Comparison of ENCODE assay signal across 8 cellular contexts in the genomic region with DNA sequence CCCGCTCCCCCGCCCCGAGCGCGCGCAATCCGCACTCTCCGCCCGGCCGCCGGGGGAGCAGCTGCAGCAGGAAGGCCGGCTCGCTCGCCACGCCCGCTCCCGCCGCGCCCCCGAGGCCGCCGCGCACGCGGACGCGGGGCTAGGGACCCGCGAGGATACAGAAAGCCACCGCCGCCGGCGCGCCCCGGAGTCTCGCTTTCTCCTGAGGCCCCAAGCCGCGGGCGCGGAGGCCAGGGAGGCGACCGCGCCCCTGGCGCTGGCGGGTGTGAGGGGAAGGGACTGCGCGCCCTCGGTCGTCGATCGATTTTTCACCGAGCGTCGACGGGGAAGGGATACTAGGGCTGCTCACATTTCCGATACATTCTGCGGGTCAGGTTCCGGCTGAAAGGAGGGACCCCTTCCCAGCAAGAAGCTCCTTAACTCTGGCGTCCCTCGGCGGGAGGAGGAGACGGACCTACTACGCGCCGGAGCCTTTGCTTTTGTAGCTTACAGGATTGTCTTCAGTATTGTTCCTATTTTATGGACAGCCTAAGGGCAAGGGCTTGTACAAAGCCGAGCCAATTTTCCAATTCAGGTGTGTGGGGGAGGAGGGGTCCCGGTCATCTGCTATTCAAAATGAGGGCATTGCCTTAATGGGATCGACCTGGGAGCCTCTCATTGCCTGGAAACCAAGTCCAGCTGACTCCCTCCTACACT. TPM values are rescaled to one million over a fixed set of nuclear protein-coding genes. Genes with fewer than 3 reads are reported as not detected.
DNase-seq lines count a peak whose midpoint lies in the region; ATAC-seq and TF ChIP-seq lines count a peak whose summit lies in the region.

No MANE protein-coding gene starts in this region.

- ATAC-seq in activated naive CD8-positive, alpha-beta T cell treated with anti-CD3 and anti-CD28 coated beads, Interleukin-2, amount 50 U/mL, for 24 hours = peak; percentile 62
- ATAC-seq in heart right ventricle = peak; percentile 50 to 81 (median 64)

- H3K27me3 ChIP-seq in MM.1S (replicated peaks; ENCODE audit: insufficient read depth, low read length) (0 out of 2 replicates have a peak, but pooled peaks cover 6% of the 10 kb centered on the region), SU-DHL-6 (ENCODE audit: low read length) (no peaks in the 10 kb centered on the region), heart right ventricle (no peaks in the 10 kb centered on the region)

- H3K36me3 Mint-ChIP-seq in activated naive CD8-positive, alpha-beta T cell treated with anti-CD3 and anti-CD28 coated beads, Interleukin-2, amount 50 U/mL, for 24 hours (ENCODE audit: low read depth) = no peaks in the 10 kb centered on the region
- no peaks in the 10 kb centered on the region for H3K36me3 Mint-ChIP-seq in type B pancreatic cell

- peaks cover 35% of the 10 kb centered on the region for H3K4me1 Mint-ChIP-seq in activated naive CD8-positive, alpha-beta T cell treated with anti-CD3 and anti-CD28 coated beads, Interleukin-2, amount 50 U/mL, for 24 hours
- peaks cover 37% of the 10 kb centered on the region for H3K4me1 Mint-ChIP-seq in type B pancreatic cell (ENCODE audit: unreplicated experiment)

- H3K27ac ChIP-seq in MM.1S (ENCODE audit: low read length) = peak overlapping the region; percentile 13; the same call in 1 of the 2 replicates
- no peak overlapping the region for H3K27ac ChIP-seq in SU-DHL-6 (ENCODE audit: low read depth, low read length)
- H3K27ac ChIP-seq in heart right ventricle = peak overlapping the region; percentile 78 to 99 (median 96)

- H4K20me1 ChIP-seq in MM.1S (ENCODE audit: insufficient read depth, low read length) = no peaks in the 10 kb centered on the region
- H4K20me1 ChIP-seq in SU-DHL-6 (ENCODE audit: low read depth, low read length) = no peaks in the 10 kb centered on the region

- TF ChIP-seq CTCF in MM.1S (IDR thresholded peaks at IDR 0.05; ENCODE audit: low read length) = no peak
- no peak for TF ChIP-seq CTCF in SU-DHL-6 (IDR thresholded peaks at IDR 0.05; ENCODE audit: insufficient read depth, low read length, poor library complexity, severe bottlenecking)
- TF ChIP-seq CTCF in heart right ventricle (IDR thresholded peaks at IDR 0.05) = peak in 6 of 9 donors; percentile 11 to 43 (median 26)
- peak; percentile 50 for TF ChIP-seq CTCF in type B pancreatic cell (conservative IDR thresholded peaks at IDR 0.05)

- intact Hi-C loops in heart right ventricle (cut with DNase I) = loop anchor here in 9 of 10 donors (1.0 to 10.0 kb wide), 15 partner anchors 51 to 271 kb away; no protein-coding TSS in a partner anchor
- intact Hi-C loops in posterior cingulate gyrus (cut with DNase I) = loop anchor here (5.0 kb wide), 2 partner anchors 66 to 154 kb away; partner anchors contain the start of gene NARS2

- H3K79me2 ChIP-seq in MM.1S (ENCODE audit: low read length) = peaks cover 5% of the 10 kb centered on the region; the same call in 1 of the 2 replicates
- no peaks in the 10 kb centered on the region for H3K79me2 ChIP-seq in SU-DHL-6 (ENCODE audit: insufficient read depth, low read length)

- 0 to 1% methylated on average over 54 to 68 of the region's 68 CpGs for WGBS in heart right ventricle, 2 donors

- H3K4me2 ChIP-seq in MM.1S (ENCODE audit: low read depth, low read length) = peak overlapping the region; percentile 81
- H3K4me2 ChIP-seq in SU-DHL-6 (ENCODE audit: low read depth, low read length, poor library complexity, severe bottlenecking) = peak overlapping the region; percentile 67

- H3K27me3 Mint-ChIP-seq in activated naive CD8-positive, alpha-beta T cell treated with anti-CD3 and anti-CD28 coated beads, Interleukin-2, amount 50 U/mL, for 24 hours = peaks cover 33% of the 10 kb centered on the region
- no peaks in the 10 kb centered on the region for H3K27me3 Mint-ChIP-seq in type B pancreatic cell

- H3K9me3 Mint-ChIP-seq in activated naive CD8-positive, alpha-beta T cell treated with anti-CD3 and anti-CD28 coated beads, Interleukin-2, amount 50 U/mL, for 24 hours = no peaks in the 10 kb centered on the region
- H3K9me3 Mint-ChIP-seq in type B pancreatic cell = no peaks in the 10 kb centered on the region

- H2AFZ ChIP-seq in MM.1S (ENCODE audit: low read length) (peak overlapping the region; percentile 57; the same call in 1 of the 2 replicates), SU-DHL-6 (ENCODE audit: low read depth, low read length, severe bottlenecking) (peak overlapping the region; percentile 91)

- peak; percentile 82 for DNase-seq in ELF-1 (ENCODE audit: low read depth, low spot score)
- DNase-seq in H4 (ENCODE audit: low spot score) = peak; percentile 30
- DNase-seq in MM.1S = peak; percentile 84
- peak; percentile 76 for DNase-seq in activated naive CD8-positive, alpha-beta T cell treated with anti-CD3 and anti-CD28 coated beads, Interleukin-2, amount 50 U/mL, for 24 hours
- peak; percentile 83 to 87 for DNase-seq in heart right ventricle
- DNase-seq in posterior cingulate gyrus = peak; percentile 66 to 98 (median 84)
- peak; percentile 89 for DNase-seq in type B pancreatic cell (ENCODE audit: extremely low spot score, unreplicated experiment)

- peaks cover 26% of the 10 kb centered on the region; the same call in 1 of the 2 replicates for H3F3A ChIP-seq in MM.1S (ENCODE audit: insufficient read depth, low read length)
- peaks cover 5% of the 10 kb centered on the region; the same call in 1 of the 2 replicates for H3F3A ChIP-seq in SU-DHL-6 (ENCODE audit: insufficient read depth)

- peak overlapping the region; percentile 63; the same call in 1 of the 2 replicates for H3K9ac ChIP-seq in MM.1S (ENCODE audit: low read length)
- H3K9ac ChIP-seq in SU-DHL-6 (ENCODE audit: low read length) = peak overlapping the region; percentile 71

- H3K9me3 ChIP-seq in MM.1S (replicated peaks; ENCODE audit: insufficient read depth, low read length) (no peaks in the 10 kb centered on the region), SU-DHL-6 (ENCODE audit: insufficient read depth, low read length) (no peaks in the 10 kb centered on the region), heart right ventricle (no peaks in the 10 kb centered on the region)

- H3K27ac Mint-ChIP-seq in activated naive CD8-positive, alpha-beta T cell treated with anti-CD3 and anti-CD28 coated beads, Interleukin-2, amount 50 U/mL, for 24 hours = no peak overlapping the region
- H3K27ac Mint-ChIP-seq in type B pancreatic cell = peak overlapping the region; percentile 91

- peaks cover 8% of the 10 kb centered on the region; the same call in 1 of the 2 replicates for H3K4me1 ChIP-seq in MM.1S (ENCODE audit: low read length)
- peaks cover 3 to 67% (median 41%) of the 10 kb centered on the region in 9 donors for H3K4me1 ChIP-seq in heart right ventricle

- H3K4me3 Mint-ChIP-seq in activated naive CD8-positive, alpha-beta T cell treated with anti-CD3 and anti-CD28 coated beads, Interleukin-2, amount 50 U/mL, for 24 hours = peak overlapping the region; percentile 75
- H3K4me3 Mint-ChIP-seq in type B pancreatic cell = peak overlapping the region; percentile 91

- H3K4me3 ChIP-seq in MM.1S (ENCODE audit: low read length) = peak overlapping the region; percentile 62
- H3K4me3 ChIP-seq in SU-DHL-6 (ENCODE audit: insufficient read depth, low read length, poor library complexity, severe bottlenecking) = peak overlapping the region; percentile 75
- peak overlapping the region; percentile 23 to 96 (median 86) for H3K4me3 ChIP-seq in heart right ventricle

- H3K9me2 ChIP-seq in MM.1S (replicated peaks; ENCODE audit: insufficient read depth, low read length) (no peaks in the 10 kb centered on the region), SU-DHL-6 (replicated peaks; ENCODE audit: insufficient read depth, low read length) (no peaks in the 10 kb centered on the region)

- H3K36me3 ChIP-seq in MM.1S (replicated peaks; ENCODE audit: insufficient read depth, low read length) = no peaks in the 10 kb centered on the region
- no peaks in the 10 kb centered on the region for H3K36me3 ChIP-seq in SU-DHL-6 (ENCODE audit: low read length)
- H3K36me3 ChIP-seq in heart right ventricle = no peaks in the 10 kb centered on the region

RNA-seq across cellular contexts. Expression of gene GAB2, which starts 0.4 kb away (rescaled TPM):
- total RNA-seq in H4 (2014; rRNA removed; shearing (Covaris generic)) = 0.70 and 1.0 TPM in 2 replicates
- total RNA-seq in heart right ventricle (10 to 100 TPM; 18.2 to 44.6 (median 29.8) TPM), type B pancreatic cell (ENCODE audit: low replicate concordance) (23.3 and 24.5 TPM in 2 replicates)
- polyA plus RNA-seq in heart right ventricle = 1 to 10 TPM; 5.0 to 7.0 TPM

Comparison
In these comparisons a context has a peak if more than half of its experiments do, and no peak if none do; other contexts are left out.
1. DNase-seq: peak in every context shown above with its lines; median percentile 89 in type B pancreatic cell; 85 in heart right ventricle; 84 in MM.1S; 84 in posterior cingulate gyrus; 82 in ELF-1; 76 in activated naive CD8-positive, alpha-beta T cell treated with anti-CD3 and anti-CD28 coated beads, Interleukin-2, amount 50 U/mL, for 24 hours; 30 in H4.
2. CTCF ChIP-seq: peak in heart right ventricle (6 of 9) and type B pancreatic cell (single experiment); none in MM.1S (single experiment) and SU-DHL-6 (single experiment).
3. Peak in every context shown above with its lines, with median percentiles within 50 percentile points of each other: H3K4me3 ChIP-seq.